11 cellular contexts compared by ENCODE assay signal in genomic region chr6:63245908-63246307, GRCh38. TPM values are rescaled to one million over a fixed set of nuclear protein-coding genes. Genes with fewer than 3 reads are reported as not detected.
DNase-seq lines count a peak whose midpoint lies in the region; ATAC-seq and TF ChIP-seq lines count a peak whose summit lies in the region.
"Had no signal": no experiment of that assay in that cellular context is flagged by ENCODE, and none has a peak within 500 bp of the region (broad histone marks: within the 10 kb centered on the region; RNA-seq: fewer than 3 reads in every experiment).

No MANE protein-coding gene starts in this region.

- no peak for TF ChIP-seq POLR2A in testis (IDR thresholded peaks at IDR 0.05)

- H3K9me2 ChIP-seq in hepatocyte (replicated peaks; ENCODE audit: insufficient read depth), result no peaks in the 10 kb centered on the region

- intact Hi-C loops in testis (cut with DNase I; ENCODE audit: low total_unique reads), result no loop called here
- intact Hi-C loops in aorta (cut with DNase I), result no loop called here
- intact Hi-C loops in heart right ventricle (cut with DNase I), result no loop called here

- H3K27ac ChIP-seq in hepatocyte (no peak overlapping the region), testis (no peak overlapping the region), aorta (ENCODE audit: low read depth in 1 of 2, low read length in 2 of 2) (no peak overlapping the region), heart right ventricle (no peak overlapping the region)

- H3K9me3 ChIP-seq in hepatocyte (ENCODE audit: low read depth) (no peaks in the 10 kb centered on the region), testis (no peaks in the 10 kb centered on the region), aorta (ENCODE audit: control insufficient read depth, low read length) (no peaks in the 10 kb centered on the region), heart right ventricle (no peaks in the 10 kb centered on the region)

- H3K79me2 ChIP-seq in hepatocyte, result no peaks in the 10 kb centered on the region

- H3K27me3 ChIP-seq in hepatocyte, result no peaks in the 10 kb centered on the region
- no peaks in the 10 kb centered on the region for H3K27me3 ChIP-seq in testis
- H3K27me3 ChIP-seq in aorta (ENCODE audit: control insufficient read depth in 1 of 2, insufficient read depth in 2 of 2, low read length in 1 of 2), result no peaks in the 10 kb centered on the region
- H3K27me3 ChIP-seq in heart right ventricle, result no peaks in the 10 kb centered on the region

- 78% methylated on average over 1 of the region's 1 CpG for WGBS in hepatocyte (ENCODE audit: low lambda C conversion rate, missing lambda C conversion rate)
- 82 to 88% methylated on average over 1 of the region's 1 CpG for WGBS in testis, 2 donors
- WGBS in aorta, 2 donors, result 77 to 79% methylated on average over 1 of the region's 1 CpG
- WGBS in heart right ventricle, 2 donors, result 75 to 79% methylated on average over 1 of the region's 1 CpG

- H3K4me1 ChIP-seq in hepatocyte (ENCODE audit: insufficient read depth) (no peaks in the 10 kb centered on the region), testis (no peaks in the 10 kb centered on the region), aorta (ENCODE audit: control insufficient read depth in 1 of 2, insufficient read depth in 2 of 2, low read length in 2 of 2) (no peaks in the 10 kb centered on the region), heart right ventricle (no peaks in the 10 kb centered on the region)

- no peak overlapping the region for H3K4me2 ChIP-seq in hepatocyte

- no peaks in the 10 kb centered on the region for H3K36me3 ChIP-seq in hepatocyte (replicated peaks; ENCODE audit: insufficient read depth, low read depth)
- H3K36me3 ChIP-seq in testis (ENCODE audit: low read depth, missing control alignments), result no peaks in the 10 kb centered on the region
- no peaks in the 10 kb centered on the region for H3K36me3 ChIP-seq in aorta (ENCODE audit: control insufficient read depth in 1 of 2, insufficient read depth in 2 of 2, low read length in 1 of 2)
- no peaks in the 10 kb centered on the region for H3K36me3 ChIP-seq in heart right ventricle

- TF ChIP-seq CTCF in GM12874 (IDR thresholded peaks at IDR 0.05; ENCODE audit: insufficient read depth, low read depth, low read length), result peak; percentile 16; the same call in 1 of the 2 replicates
- peak; percentile 2 for TF ChIP-seq CTCF in hepatocyte (IDR thresholded peaks at IDR 0.05; ENCODE audit: poor library complexity)
- no peak for TF ChIP-seq CTCF in testis (IDR thresholded peaks at IDR 0.05)
- no peak for TF ChIP-seq CTCF in heart right ventricle (IDR thresholded peaks at IDR 0.05)

- H4K20me1 ChIP-seq in hepatocyte (ENCODE audit: insufficient read depth, poor library complexity, severe bottlenecking), result no peaks in the 10 kb centered on the region

- H3K4me3 ChIP-seq in hepatocyte (no peak overlapping the region), testis (no peak overlapping the region), aorta (ENCODE audit: low read length in 2 of 2) (no peak overlapping the region), heart right ventricle (no peak overlapping the region)

- H2AFZ ChIP-seq in hepatocyte, result no peak overlapping the region

- ATAC-seq in GM21825 (IDR thresholded peaks at IDR 0.05; ENCODE audit: unreplicated experiment) (peak; percentile 67), aorta (ENCODE audit: low FRiP score) (no peak), heart right ventricle (no peak)

- DNase-seq in HT-29 (ENCODE audit: low spot score) (peak; percentile 16), hepatocyte (ENCODE audit: low spot score) (no peak), testis (no peak), aorta (no peak), heart right ventricle (no peak)
- no peak for DNase-seq in stimulated activated CD4-positive, alpha-beta T cell treated with anti-CD3 and anti-CD28 coated beads, Interleukin-2, amount 100 ng/mL, for 24 hours
- DNase-seq: CD8-positive, alpha-beta memory T cell; NK-92 treated with Interleukin-12 subunit alpha and Interleukin-12 subunit beta, amount 100 ng/mL, for 24 hours; trophoblast cell had no signal

RNA-seq across cellular contexts. Expression of gene FKBP1C, which starts 34.6 kb away (rescaled TPM):
- total RNA-seq in HT-29 (2014; rRNA removed; shearing (Covaris generic)), result 0.08 and 0.13 TPM in 2 replicates
- total RNA-seq in hepatocyte, result 0.80 TPM in 1 of 2 replicates, not detected in the other
- 0.30 and 0.47 TPM in 2 replicates for polyA plus RNA-seq in hepatocyte
- under 1 TPM; 0.25 to 0.47 TPM for total RNA-seq in testis
- polyA plus RNA-seq in testis (ENCODE audit: insufficient read depth, low read depth, low replicate concordance), result not detected
- 1 to 10 TPM in 1 of 2 donors, not detected in 1; 1.6 TPM for total RNA-seq in aorta
- polyA plus RNA-seq in aorta, result under 1 TPM; 0.38 to 0.54 TPM
- total RNA-seq in heart right ventricle, result 1 to 10 TPM in 5 of 10 donors, under 1 TPM in 3, not detected in 2; 0.25 to 2.9 (median 2.0) TPM
- polyA plus RNA-seq in heart right ventricle, result 1 to 10 TPM in 1 of 2 donors, not detected in 1; 1.6 TPM
- polyA plus RNA-seq: CD8-positive, alpha-beta memory T cell had no signal

Comparison
In these comparisons a context has a peak if more than half of its experiments do, and no peak if none do; other contexts are left out.
1. CTCF ChIP-seq: peak in GM12874 (single experiment) and hepatocyte (single experiment); none in testis (0 of 3) and heart right ventricle (0 of 9).